In the genomic region with DNA sequence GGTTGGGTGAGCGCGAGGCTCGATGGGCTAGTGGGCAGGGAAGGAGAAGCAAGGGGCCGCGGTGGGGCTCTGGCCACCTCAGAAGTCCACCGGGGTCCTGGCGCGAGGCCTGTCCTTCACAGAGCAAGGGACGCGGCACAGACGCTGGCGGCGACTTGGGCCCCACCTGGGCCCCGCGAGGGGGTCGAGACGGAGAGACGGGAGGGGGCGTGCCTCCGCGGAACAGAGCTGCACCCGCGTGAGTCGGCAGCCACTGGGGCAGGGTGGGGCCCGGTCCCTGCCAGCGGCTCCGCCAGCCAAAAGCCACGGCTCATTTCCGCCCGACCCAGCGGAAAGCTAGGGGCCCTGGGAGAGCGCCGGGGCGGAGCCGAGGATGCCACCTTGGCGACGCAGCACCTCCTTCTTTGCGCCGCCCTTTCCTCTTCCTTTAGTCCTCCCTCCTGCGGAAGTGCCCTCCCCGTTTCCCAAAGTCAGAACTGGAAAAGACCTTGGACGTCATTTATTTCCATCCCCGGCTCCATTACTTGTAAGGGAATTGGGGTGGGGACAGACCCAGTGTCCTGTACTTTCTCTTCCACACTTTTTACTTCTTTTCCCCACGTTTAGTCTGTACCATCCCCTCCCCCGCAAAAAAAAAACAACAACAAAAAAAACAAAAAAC, we compare ENCODE assay signal across 9 cellular contexts. TPM values are rescaled to one million over a fixed set of nuclear protein-coding genes. Genes with fewer than 3 reads are reported as not detected.
DNase-seq lines count a peak whose midpoint lies in the region; ATAC-seq, FAIRE-seq and TF ChIP-seq lines count a peak whose summit lies in the region.
"Had no signal": no experiment of that assay in that cellular context is flagged by ENCODE, and none has a peak within 500 bp of the region (broad histone marks: within the 10 kb centered on the region; RNA-seq: fewer than 3 reads in every experiment).

A gene (minus strand): TSS at position 307 of the 661 bp plus-strand sequence. CDS start 1,063 bp downstream, outside the sequence.

- H3K27ac ChIP-seq in kidney (ENCODE audit: low read depth in 2 of 2, low read length in 2 of 2), result peak within 1 kb of the TSS; percentile 84 to 88

- DNase-seq in AG20443 (ENCODE audit: low spot score) (peak; percentile 99), NCI-H510A (lab: John Stamatoyannopoulos, UW) (peak; percentile 98), cerebellar nuclear complex (lab: John Stamatoyannopoulos, UW) (peak; percentile 73), kidney (peak; percentile 98)
- peak; percentile 90 for DNase-seq in activated CD4-positive, CD25-positive, alpha-beta regulatory T cell treated with anti-CD3 and anti-CD28 coated beads, Interleukin-2, amount 50 U/mL, for 72 hours
- DNase-seq in stimulated activated CD4-positive, alpha-beta T cell treated with anti-CD3 and anti-CD28 coated beads, Interleukin-15, amount 100 ng/mL, for 1 hour (ENCODE audit: low read depth in 1 of 2, low spot score in 1 of 2), result peak; percentile 78 to 85

- no peak for TF ChIP-seq CTCF in kidney (IDR thresholded peaks at IDR 0.05; ENCODE audit: borderline replicate concordance, extremely low read depth, insufficient read depth)

- peak within 1 kb of the TSS; percentile 83 to 86 for H3K9ac ChIP-seq in kidney (ENCODE audit: low read length in 2 of 2)

- no peaks in the 10 kb centered on the region for H3K9me3 ChIP-seq in kidney (ENCODE audit: control insufficient read depth in 1 of 2, low read length in 2 of 2)

- peak; percentile 84 for ATAC-seq in GM19043 (IDR thresholded peaks at IDR 0.05; ENCODE audit: low read depth, unreplicated experiment)
- ATAC-seq in HG03378 (IDR thresholded peaks at IDR 0.05; ENCODE audit: unreplicated experiment), result peak; percentile 59

- peak within 1 kb of the TSS; percentile 72 to 74 for H3K4me3 ChIP-seq in kidney (ENCODE audit: low read length in 2 of 2)

- H3K36me3 ChIP-seq in kidney (ENCODE audit: control insufficient read depth in 1 of 2, insufficient read depth in 2 of 2, low read length in 2 of 2), result peaks cover 19% of the 10 kb centered on the region in 2 donors

- intact Hi-C loops in kidney (cut with DNase I), result no loop called here

- FAIRE-seq in kidney (lab: Jason Lieb, UNC), result no peak
- FAIRE-seq: colon had no signal

- peaks cover 6 to 26% of the 10 kb centered on the region in 2 donors for H3K4me1 ChIP-seq in kidney (ENCODE audit: control insufficient read depth in 1 of 2, insufficient read depth in 1 of 2, low read depth in 1 of 2, low read length in 2 of 2)

RNA-seq across cellular contexts. Expression of the gene that starts here (rescaled TPM):
- total RNA-seq in kidney, result 24.5 TPM
- 10.1 TPM for polyA plus RNA-seq in kidney (ENCODE audit: insufficient read depth, low read depth, low replicate concordance)

Comparison
In these comparisons a context has a peak if more than half of its experiments do, and no peak if none do; other contexts are left out.
1. Peak in every context shown above with its lines: DNase-seq, ATAC-seq, H3K4me3 ChIP-seq and H3K27ac ChIP-seq.